8 cellular contexts compared by ENCODE assay signal in the genomic region with DNA sequence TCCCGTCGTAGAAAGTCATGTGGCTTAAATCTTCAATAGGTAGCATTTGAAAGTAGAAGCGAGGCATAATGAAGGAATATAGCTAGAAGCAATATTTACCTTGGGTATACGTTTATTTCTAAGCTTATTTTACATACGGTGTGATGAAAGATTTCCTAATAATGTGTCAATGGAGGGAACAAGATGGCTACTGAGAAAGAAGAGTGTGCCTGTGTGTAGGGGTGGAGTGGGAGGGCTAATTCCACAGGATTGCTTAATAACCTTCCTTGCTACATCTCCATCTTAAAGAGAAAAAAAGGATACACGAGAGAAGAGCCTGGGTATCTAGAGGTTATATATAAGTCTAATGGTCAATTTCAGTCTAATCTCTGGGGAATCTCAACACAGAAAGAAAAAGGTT. TPM values are rescaled to one million over a fixed set of nuclear protein-coding genes. Genes with fewer than 3 reads are reported as not detected.
DNase-seq lines count a peak whose midpoint lies in the region; ATAC-seq and TF ChIP-seq lines count a peak whose summit lies in the region.
"Had no signal": no experiment of that assay in that cellular context is flagged by ENCODE, and none has a peak within 500 bp of the region (broad histone marks: within the 10 kb centered on the region; RNA-seq: fewer than 3 reads in every experiment).

No MANE protein-coding gene starts in this region.

- no peak for ATAC-seq in GM19463 (IDR thresholded peaks at IDR 0.05; ENCODE audit: unreplicated experiment)
- ATAC-seq in GM18519 (IDR thresholded peaks at IDR 0.05; ENCODE audit: low FRiP score, unreplicated experiment), result no peak

- H3K27me3 ChIP-seq in HAP-1 (ENCODE audit: low read depth) (no peaks in the 10 kb centered on the region), SJSA1 (replicated peaks) (no peaks in the 10 kb centered on the region), smooth muscle cell (ENCODE audit: low read depth) (no peaks in the 10 kb centered on the region), colonic mucosa (no peaks in the 10 kb centered on the region)

- peak; percentile 83 to 86 for DNase-seq in HAP-1 (ENCODE audit: low spot score in 2 of 2)
- no peak for DNase-seq in SJSA1 (ENCODE audit: low read depth in 1 of 2, low spot score in 2 of 2)
- peak; percentile 85 for DNase-seq in fibroblast of peridontal ligament (ENCODE audit: extremely low read depth)
- DNase-seq in smooth muscle cell (lab: John Stamatoyannopoulos, UW; ENCODE audit: unreplicated experiment), result no peak
- no peak for DNase-seq in colonic mucosa
- DNase-seq: stimulated activated CD4-positive, alpha-beta T cell treated with anti-CD3 and anti-CD28 coated beads, Interleukin-2, amount 100 ng/mL, for 24 hours had no signal

- peak overlapping the region; percentile 98 for H3K27ac ChIP-seq in SJSA1
- peak overlapping the region; percentile 99 for H3K27ac ChIP-seq in smooth muscle cell (ENCODE audit: low read depth)
- H3K27ac ChIP-seq in colonic mucosa, result no peak overlapping the region

- no peak for TF ChIP-seq CTCF in smooth muscle cell (IDR thresholded peaks at IDR 0.05; ENCODE audit: borderline replicate concordance, insufficient read depth, poor library complexity, severe bottlenecking)
- TF ChIP-seq CTCF in colonic mucosa (IDR thresholded peaks at IDR 0.05), result no peak

- H3K9me3 ChIP-seq in HAP-1, result no peaks in the 10 kb centered on the region
- H3K9me3 ChIP-seq in SJSA1 (replicated peaks), result no peaks in the 10 kb centered on the region
- no peaks in the 10 kb centered on the region for H3K9me3 ChIP-seq in smooth muscle cell (replicated peaks; ENCODE audit: low read depth)
- no peaks in the 10 kb centered on the region for H3K9me3 ChIP-seq in colonic mucosa

- intact Hi-C loops in colonic mucosa (cut with DNase I), result no loop called here

- H3F3A ChIP-seq in smooth muscle cell (ENCODE audit: low read depth), result no peaks in the 10 kb centered on the region

- WGBS in smooth muscle cell (ENCODE audit: low lambda C conversion rate), result 59% methylated on average over 6 of the region's 6 CpGs

- peaks cover 25% of the 10 kb centered on the region for H3K4me1 ChIP-seq in HAP-1
- peaks cover 9% of the 10 kb centered on the region for H3K4me1 ChIP-seq in SJSA1 (replicated peaks)
- H3K4me1 ChIP-seq in smooth muscle cell (ENCODE audit: low read depth), result peaks cover 14% of the 10 kb centered on the region
- H3K4me1 ChIP-seq in colonic mucosa, result no peaks in the 10 kb centered on the region

- peaks cover 62% of the 10 kb centered on the region for H3K79me2 ChIP-seq in smooth muscle cell (ENCODE audit: low read depth)

- in situ Hi-C loops in HAP-1 (cut with MboI; ENCODE audit: low sequenced_read_pairs), result no loop called here

- H3K36me3 ChIP-seq in HAP-1 (replicated peaks) (no peaks in the 10 kb centered on the region), SJSA1 (peaks cover 7% of the 10 kb centered on the region), smooth muscle cell (ENCODE audit: low read depth) (no peaks in the 10 kb centered on the region), colonic mucosa (no peaks in the 10 kb centered on the region)

- H3K4me2 ChIP-seq in smooth muscle cell, result peak overlapping the region; percentile 94

- no peak overlapping the region for H2AFZ ChIP-seq in smooth muscle cell (ENCODE audit: low read depth)

- H3K9ac ChIP-seq in smooth muscle cell (ENCODE audit: low read depth) (peak overlapping the region; percentile 99), colonic mucosa (ENCODE audit: low read depth in 2 of 2, low read length in 2 of 2) (no peak overlapping the region)

- peak overlapping the region; percentile 64 for H3K4me3 ChIP-seq in HAP-1
- peak overlapping the region; percentile 89 for H3K4me3 ChIP-seq in SJSA1
- peak overlapping the region; percentile 71 for H3K4me3 ChIP-seq in smooth muscle cell
- H3K4me3 ChIP-seq in colonic mucosa, result no peak overlapping the region

- H4K20me1 ChIP-seq in smooth muscle cell (ENCODE audit: low read depth), result peaks cover 44% of the 10 kb centered on the region

RNA-seq across cellular contexts. Expression of gene SPART, which starts 2.0 kb away (rescaled TPM):
- total RNA-seq in SJSA1 (2014; rRNA removed; shearing (Covaris generic)), result 64.1 and 94.7 TPM in 2 replicates
- total RNA-seq in smooth muscle cell (44.0 and 71.1 TPM in 2 replicates), colonic mucosa (10 to 100 TPM in 1 of 2 donors, 1 to 10 TPM in 1; 5.0 to 11.4 TPM)
- 39.0 and 45.1 TPM in 2 replicates for polyA plus RNA-seq in smooth muscle cell

RNA-seq across cellular contexts. Expression of gene CCDC169, which starts 46.6 kb away (rescaled TPM):
- 1.4 and 5.0 TPM in 2 replicates for total RNA-seq in SJSA1 (2014; rRNA removed; shearing (Covaris generic))
- 0.40 and 1.1 TPM in 2 replicates for total RNA-seq in smooth muscle cell
- 1.5 and 1.9 TPM in 2 replicates for polyA plus RNA-seq in smooth muscle cell
- total RNA-seq in colonic mucosa, result 1 to 10 TPM in 1 of 2 donors, under 1 TPM in 1; 0.25 to 1.3 TPM

Comparison
In these comparisons a context has a peak if more than half of its experiments do, and no peak if none do; other contexts are left out.
1. DNase-seq: peak in HAP-1 (2 of 2) and fibroblast of peridontal ligament (single experiment); none in SJSA1 (0 of 2), smooth muscle cell (single experiment) and colonic mucosa (single experiment).